1 cellular context compared by ENCODE assay signal in genomic region chr6:28563420-28564095, GRCh38.
TF ChIP-seq lines count a peak whose summit lies in the region.

No MANE protein-coding gene starts in this region.

TF ChIP-seq in K562, 482 proteins besides CTCF, POLR2A, EP300 and RAD21 (continued from another document):
- TF ChIP-seq CHD7 (IDR thresholded peaks at IDR 0.05; ENCODE audit: low read depth, low read length) (no peak), NELFE (IDR thresholded peaks at IDR 0.05; ENCODE audit: insufficient read depth, insufficient read length) (no peak), TAL1 (IDR thresholded peaks at IDR 0.05) (0 out of 2 replicates have a peak, but pooled peaks have one; percentile 5), CBFA2T3 (IDR thresholded peaks at IDR 0.05) (peak; percentile 25; the same call in 1 of the 2 replicates), RBM15 (IDR thresholded peaks at IDR 0.05; ENCODE audit: insufficient read depth, low read length) (no peak), GATAD2A (IDR thresholded peaks at IDR 0.05) (0 out of 2 replicates have a peak, but pooled peaks have one; percentile 39), THAP7 (CRISPR knock-in tag; IDR thresholded peaks at IDR 0.05) (no peak), JUND (IDR thresholded peaks at IDR 0.05; ENCODE audit: borderline replicate concordance, low read depth, low read length) (no peak), JUND (tag; IDR thresholded peaks at IDR 0.05; ENCODE audit: borderline replicate concordance, low read depth, low read length) (peak; percentile 40; the same call in 1 of the 3 replicates)
